7 cellular contexts compared by ENCODE assay signal in the genomic region with DNA sequence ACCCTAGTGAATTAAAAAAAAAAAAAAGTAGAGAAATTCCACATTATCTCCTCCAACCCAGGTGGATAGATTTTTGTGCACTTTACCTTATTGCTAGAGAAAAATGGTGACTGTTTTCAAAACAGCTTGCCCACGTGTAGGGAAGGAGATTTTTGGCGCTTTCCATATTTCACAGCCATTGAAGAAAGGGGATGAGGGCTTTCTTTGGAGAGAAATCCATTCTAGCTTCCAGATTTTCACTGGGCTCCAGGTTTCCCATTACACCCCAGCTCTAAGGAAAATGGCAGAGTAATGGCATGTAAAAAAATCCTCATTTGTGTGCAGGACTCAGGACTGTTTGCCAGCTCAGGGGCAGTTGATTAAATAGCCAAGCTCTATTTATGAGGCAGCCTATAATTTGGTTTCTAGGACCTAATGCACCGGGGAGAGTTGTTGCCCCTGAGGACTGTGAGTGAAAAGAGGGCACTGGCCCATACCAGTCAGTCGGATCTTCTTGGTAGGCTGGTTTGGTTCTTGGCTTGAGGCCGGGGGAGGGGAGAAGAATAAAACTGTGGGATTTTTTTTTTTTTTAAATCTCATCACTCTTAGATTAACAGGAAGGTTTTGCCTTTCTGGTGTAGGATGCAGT.
DNase-seq lines count a peak whose midpoint lies in the region; TF ChIP-seq lines count a peak whose summit lies in the region.

No MANE protein-coding gene starts in this region.

- H3K4me3 ChIP-seq in SU-DHL-6 (ENCODE audit: insufficient read depth, low read length, poor library complexity, severe bottlenecking) (peak overlapping the region; percentile 56), fibroblast of pulmonary artery (replicated peaks; ENCODE audit: low read depth, low read length) (peak overlapping the region; percentile 70), skin epidermis (peak overlapping the region; percentile 38 to 62 (median 49))

- H2AFZ ChIP-seq in SU-DHL-6 (ENCODE audit: low read depth, low read length, severe bottlenecking) = peak overlapping the region; percentile 7

- DNase-seq in HEK293T (ENCODE audit: extremely low spot score) (no peak), fibroblast of pulmonary artery (ENCODE audit: low read depth) (no peak), NCI-H1105 treated with DMSO at 0.1 percent for 48 hours (lab: John Stamatoyannopoulos, UW) (no peak), NCI-H2029 (lab: John Stamatoyannopoulos, UW) (no peak), AML-193 (lab: John Stamatoyannopoulos, UW) (no peak)

- no peaks in the 10 kb centered on the region for H3K9me2 ChIP-seq in SU-DHL-6 (replicated peaks; ENCODE audit: insufficient read depth, low read length)

- CTCF ChIA-PET in HEK293T (lab: Yijun Ruan, JAX) = interaction anchor here (0.6 to 1.7 kb wide), 4 partner anchors 11 to 95 kb away, joined by 3 to 10 read pairs (median 4); no protein-coding TSS in a partner anchor

- H4K20me1 ChIP-seq in SU-DHL-6 (ENCODE audit: low read depth, low read length) = peaks cover 4% of the 10 kb centered on the region

- H3K79me2 ChIP-seq in SU-DHL-6 (ENCODE audit: insufficient read depth, low read length) = peaks cover 23% of the 10 kb centered on the region

- TF ChIP-seq CTCF in SU-DHL-6 (IDR thresholded peaks at IDR 0.05; ENCODE audit: insufficient read depth, low read length, poor library complexity, severe bottlenecking) (no peak), fibroblast of pulmonary artery (IDR thresholded peaks at IDR 0.05; ENCODE audit: low read length, missing control alignments) (no peak)

- POLR2A ChIA-PET in HEK293T (lab: Yijun Ruan, JAX) = interaction anchor here (0.5 to 5.1 kb wide), 16 partner anchors 8 to 517 kb away, joined by 3 to 100 read pairs (median 6); a partner anchor contains a TSS

- H3K27ac ChIP-seq in SU-DHL-6 (ENCODE audit: low read depth, low read length) (peak overlapping the region; percentile 80), skin epidermis (peak overlapping the region; percentile 43 to 100 (median 98))

- 0 out of 2 replicates have a peak, but pooled peaks cover under 1% of the 10 kb centered on the region for H3K36me3 ChIP-seq in SU-DHL-6 (ENCODE audit: low read length)

- peak overlapping the region; percentile 83 for H3K4me2 ChIP-seq in SU-DHL-6 (ENCODE audit: low read depth, low read length, poor library complexity, severe bottlenecking)

- H3K27me3 ChIP-seq in SU-DHL-6 (ENCODE audit: low read length) = no peaks in the 10 kb centered on the region

- H3K9ac ChIP-seq in SU-DHL-6 (ENCODE audit: low read length) = peak overlapping the region; percentile 93

- peaks cover 34% of the 10 kb centered on the region for H3F3A ChIP-seq in SU-DHL-6 (ENCODE audit: insufficient read depth)

- no peaks in the 10 kb centered on the region for H3K9me3 ChIP-seq in SU-DHL-6 (ENCODE audit: insufficient read depth, low read length)

TF ChIP-seq in HEK293T, 16 proteins besides CTCF, POLR2A, EP300 and RAD21:
- TF ChIP-seq, protein P1, sequence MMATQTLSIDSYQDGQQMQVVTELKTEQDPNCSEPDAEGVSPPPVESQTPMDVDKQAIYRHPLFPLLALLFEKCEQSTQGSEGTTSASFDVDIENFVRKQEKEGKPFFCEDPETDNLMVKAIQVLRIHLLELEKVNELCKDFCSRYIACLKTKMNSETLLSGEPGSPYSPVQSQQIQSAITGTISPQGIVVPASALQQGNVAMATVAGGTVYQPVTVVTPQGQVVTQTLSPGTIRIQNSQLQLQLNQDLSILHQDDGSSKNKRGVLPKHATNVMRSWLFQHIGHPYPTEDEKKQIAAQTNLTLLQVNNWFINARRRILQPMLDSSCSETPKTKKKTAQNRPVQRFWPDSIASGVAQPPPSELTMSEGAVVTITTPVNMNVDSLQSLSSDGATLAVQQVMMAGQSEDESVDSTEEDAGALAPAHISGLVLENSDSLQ (IDR thresholded peaks at IDR 0.05) = no peak
- TF ChIP-seq L3MBTL2 (conservative IDR thresholded peaks at IDR 0.05) = peak; percentile 55
TF ChIP-seq in HEK293T: peak in this region for 1.
